In the genomic region with DNA sequence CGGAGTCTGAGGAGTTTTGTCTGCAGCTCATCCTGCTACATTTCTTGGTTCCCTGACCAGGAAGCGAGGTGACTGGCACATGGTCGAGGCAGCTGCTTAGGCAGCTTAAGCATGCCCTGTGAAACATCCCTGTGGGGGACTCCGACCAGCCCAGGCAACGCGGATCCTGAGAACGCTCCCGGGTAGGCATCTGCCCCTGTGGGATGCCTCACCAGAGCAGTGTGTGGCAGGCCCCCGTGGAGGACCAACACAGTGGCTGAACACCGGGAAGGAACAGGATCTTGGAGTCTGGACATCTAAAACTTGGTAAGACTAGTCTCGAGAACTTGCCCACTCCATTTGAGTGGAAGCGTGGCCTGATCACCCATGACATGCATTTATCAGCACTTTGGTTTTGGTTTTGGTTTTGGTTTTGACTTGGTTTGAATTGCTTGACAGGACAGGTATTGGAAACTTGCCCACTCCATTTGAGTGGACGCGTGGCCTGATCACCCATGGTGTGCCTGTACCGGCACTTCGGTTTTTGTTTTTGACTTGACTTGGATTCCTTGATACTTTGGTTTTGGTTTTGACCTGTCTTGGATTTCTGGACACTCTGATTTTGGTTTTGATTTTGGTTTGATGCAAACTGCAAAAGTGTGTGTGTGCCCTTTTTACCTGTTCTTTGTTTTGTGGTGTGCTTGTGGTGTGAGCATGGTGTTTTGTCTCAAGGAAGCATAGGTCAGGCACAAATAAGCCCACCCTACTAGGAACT, we compare ENCODE assay signal across 1 cellular context.
A peak's percentile ranks its signal among the peaks of the same experiment; 100 is the strongest.
TF ChIP-seq lines count a peak whose summit lies in the region.

No MANE protein-coding gene starts in this region.

TF ChIP-seq in GM12878, 131 proteins besides CTCF, POLR2A, EP300 and RAD21:
- 0 out of 2 replicates have a peak, but pooled peaks have one; percentile 17 for TF ChIP-seq ATF7 (IDR thresholded peaks at IDR 0.05; ENCODE audit: low read depth)
- no peak for TF ChIP-seq NFYA (IDR thresholded peaks at IDR 0.05; ENCODE audit: borderline replicate concordance, low read depth, low read length)
- no peak for TF ChIP-seq SMC3 (IDR thresholded peaks at IDR 0.05; ENCODE audit: borderline replicate concordance, low read length)
- TF ChIP-seq, protein P1, sequence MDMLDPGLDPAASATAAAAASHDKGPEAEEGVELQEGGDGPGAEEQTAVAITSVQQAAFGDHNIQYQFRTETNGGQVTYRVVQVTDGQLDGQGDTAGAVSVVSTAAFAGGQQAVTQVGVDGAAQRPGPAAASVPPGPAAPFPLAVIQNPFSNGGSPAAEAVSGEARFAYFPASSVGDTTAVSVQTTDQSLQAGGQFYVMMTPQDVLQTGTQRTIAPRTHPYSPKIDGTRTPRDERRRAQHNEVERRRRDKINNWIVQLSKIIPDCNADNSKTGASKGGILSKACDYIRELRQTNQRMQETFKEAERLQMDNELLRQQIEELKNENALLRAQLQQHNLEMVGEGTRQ (IDR thresholded peaks at IDR 0.05; ENCODE audit: borderline replicate concordance, low read depth, low read length) = no peak
- TF ChIP-seq HCFC1 (IDR thresholded peaks at IDR 0.05; ENCODE audit: low read length) = no peak
- TF ChIP-seq ZNF622 (IDR thresholded peaks at IDR 0.05) = no peak
- peak; percentile 44; the same call in 1 of the 2 replicates for TF ChIP-seq RUNX3 (IDR thresholded peaks at IDR 0.05; ENCODE audit: low read length)
- 0 out of 2 replicates have a peak, but pooled peaks have one; percentile 55 for TF ChIP-seq NBN (IDR thresholded peaks at IDR 0.05)
- TF ChIP-seq CBFB (IDR thresholded peaks at IDR 0.05; ENCODE audit: low read depth) = no peak
- no peak for TF ChIP-seq MEF2A (IDR thresholded peaks at IDR 0.05; ENCODE audit: insufficient read depth, low read depth, low read length)
- TF ChIP-seq DPF2 (IDR thresholded peaks at IDR 0.05) = no peak
- peak; percentile 76; the same call in 1 of the 2 replicates for TF ChIP-seq HDGF (IDR thresholded peaks at IDR 0.05)
- no peak for TF ChIP-seq GATAD2B (conservative IDR thresholded peaks at IDR 0.05; ENCODE audit: low read depth)
- TF ChIP-seq, protein P2, sequence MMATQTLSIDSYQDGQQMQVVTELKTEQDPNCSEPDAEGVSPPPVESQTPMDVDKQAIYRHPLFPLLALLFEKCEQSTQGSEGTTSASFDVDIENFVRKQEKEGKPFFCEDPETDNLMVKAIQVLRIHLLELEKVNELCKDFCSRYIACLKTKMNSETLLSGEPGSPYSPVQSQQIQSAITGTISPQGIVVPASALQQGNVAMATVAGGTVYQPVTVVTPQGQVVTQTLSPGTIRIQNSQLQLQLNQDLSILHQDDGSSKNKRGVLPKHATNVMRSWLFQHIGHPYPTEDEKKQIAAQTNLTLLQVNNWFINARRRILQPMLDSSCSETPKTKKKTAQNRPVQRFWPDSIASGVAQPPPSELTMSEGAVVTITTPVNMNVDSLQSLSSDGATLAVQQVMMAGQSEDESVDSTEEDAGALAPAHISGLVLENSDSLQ (IDR thresholded peaks at IDR 0.05) = 0 out of 2 replicates have a peak, but pooled peaks have one; percentile 35
TF ChIP-seq in GM12878: peak in this region for 5.
